Comparison of ENCODE assay signal across 8 cellular contexts in genomic region chr15:31366169-31366734, GRCh38. TPM values are rescaled to one million over a fixed set of nuclear protein-coding genes. Genes with fewer than 3 reads are reported as not detected.
A peak's percentile ranks its signal among the peaks of the same experiment; 100 is the strongest.
DNase-seq lines count a peak whose midpoint lies in the region; ATAC-seq and TF ChIP-seq lines count a peak whose summit lies in the region.

No MANE protein-coding gene starts in this region.

- peaks cover 5% of the 10 kb centered on the region; the same call in 1 of the 2 replicates for H3K36me3 Mint-ChIP-seq in WTC11

- no peak for TF ChIP-seq CTCF in WTC11 (IDR thresholded peaks at IDR 0.05)

- peak; percentile 11 for ATAC-seq in WTC11
- peak; percentile 74 for ATAC-seq in sciatic nerve
- no peak for ATAC-seq in GM21723 (IDR thresholded peaks at IDR 0.05; ENCODE audit: unreplicated experiment)
- ATAC-seq in HG03175 (IDR thresholded peaks at IDR 0.05; ENCODE audit: unreplicated experiment): no peak

- H3K27me3 Mint-ChIP-seq in WTC11 (ENCODE audit: low read depth): no peaks in the 10 kb centered on the region

- POLR2A ChIA-PET in WTC11 (lab: Charles Lee): interaction anchor here (1.0 to 2.0 kb wide), 3 partner anchors 40 to 69 kb away, joined by 3 to 5 read pairs (median 3); partner anchors contain the start of gene KLF13

- peak overlapping the region; percentile 39 for H3K4me3 Mint-ChIP-seq in WTC11

- peaks cover 94% of the 10 kb centered on the region for H3K4me1 Mint-ChIP-seq in WTC11

- intact Hi-C loops in head of caudate nucleus (cut with DNase I) (loop anchor here (5.0 to 10.0 kb wide), 3 partner anchors 39 to 151 kb away; partner anchors contain the start of gene KLF13), sciatic nerve (cut with DNase I) (no loop called here)

- CTCF ChIA-PET in WTC11 (lab: Charles Lee): interaction anchor here (0.6 to 3.9 kb wide), 36 partner anchors 9 to 664 kb away, joined by 3 to 66 read pairs (median 6); partner anchors contain the start of genes CHRNA7 and KLF13

- DNase-seq in GM03348 (ENCODE audit: low spot score) (peak; percentile 24), WTC11 (ENCODE audit: low spot score) (no peak), head of caudate nucleus (peak in 34 of 42 donors; percentile 16 to 83 (median 53)), sciatic nerve (ENCODE audit: low spot score) (no peak), NCI-H526 treated with DMSO at 0.1 percent for 48 hours (lab: John Stamatoyannopoulos, UW) (no peak), activated gamma-delta T cell treated with Interleukin-2 at 50 U/mL for 16 hours (no peak)

- peak overlapping the region; percentile 78 for H3K27ac Mint-ChIP-seq in WTC11

- peaks cover 5% of the 10 kb centered on the region; the same call in 1 of the 2 replicates for H3K9me3 Mint-ChIP-seq in WTC11

TF ChIP-seq in WTC11, 78 proteins besides CTCF, POLR2A, EP300 and RAD21:
- no peak for TF ChIP-seq HMGA2 (CRISPR knock-in tag; IDR thresholded peaks at IDR 0.05)
- no peak for TF ChIP-seq ZNF671 (CRISPR knock-in tag; IDR thresholded peaks at IDR 0.05)
- peak; percentile 90 for TF ChIP-seq ZNF423 (CRISPR knock-in tag; IDR thresholded peaks at IDR 0.05)
- TF ChIP-seq OVOL2 (CRISPR knock-in tag; IDR thresholded peaks at IDR 0.05; ENCODE audit: borderline replicate concordance): no peak
- no peak for TF ChIP-seq IRF2 (CRISPR knock-in tag; IDR thresholded peaks at IDR 0.05; ENCODE audit: borderline replicate concordance, low read depth)
- no peak for TF ChIP-seq SMAD4 (CRISPR knock-in tag; IDR thresholded peaks at IDR 0.05)

RNA-seq across cellular contexts. Expression of gene KLF13, which starts 39.6 kb away (rescaled TPM):
- total RNA-seq in WTC11 (2021): 36.9 to 38.1 TPM (median 37.2 TPM) in 3 replicates
- total RNA-seq in sciatic nerve: 85.9 TPM

Comparison
In these comparisons a context has a peak if more than half of its experiments do, and no peak if none do; other contexts are left out.
1. DNase-seq: peak in GM03348 (single experiment) and head of caudate nucleus (34 of 42); none in WTC11 (single experiment), sciatic nerve (single experiment), NCI-H526 treated with DMSO at 0.1 percent for 48 hours (single experiment) and activated gamma-delta T cell treated with Interleukin-2 at 50 U/mL for 16 hours (single experiment).
2. ATAC-seq: peak in WTC11 (single experiment) and sciatic nerve (single experiment); none in GM21723 (single experiment) and HG03175 (single experiment).